Comparison of ENCODE assay signal across 9 cellular contexts in genomic region chr6:72939029-72939428, GRCh38.
"Had no signal": no experiment of that assay in that cellular context is flagged by ENCODE, and none has a peak within 500 bp of the region (broad histone marks: within the 10 kb centered on the region; RNA-seq: fewer than 3 reads in every experiment).

No MANE protein-coding gene starts in this region.

- DNase-seq: effector memory CD4-positive, alpha-beta T cell; glutamatergic neuron; mucosa of descending colon; naive thymus-derived CD8-positive, alpha-beta T cell; small intestine; stimulated activated CD4-positive, alpha-beta T cell treated with anti-CD3 and anti-CD28 coated beads, Interleukin-12 subunit alpha, Interleukin-12 subunit beta, amount 100 ng/mL, for 4 hours; stimulated activated naive CD4-positive, alpha-beta T cell; stomach; trophoblast cell had no signal

- H3K27me3 Mint-ChIP-seq: naive thymus-derived CD8-positive, alpha-beta T cell had no signal

- H3K4me3 Mint-ChIP-seq: naive thymus-derived CD8-positive, alpha-beta T cell had no signal

- H3K9me3 Mint-ChIP-seq: naive thymus-derived CD8-positive, alpha-beta T cell had no signal
